Comparison of ENCODE assay signal across 1 cellular context in the genomic region with DNA sequence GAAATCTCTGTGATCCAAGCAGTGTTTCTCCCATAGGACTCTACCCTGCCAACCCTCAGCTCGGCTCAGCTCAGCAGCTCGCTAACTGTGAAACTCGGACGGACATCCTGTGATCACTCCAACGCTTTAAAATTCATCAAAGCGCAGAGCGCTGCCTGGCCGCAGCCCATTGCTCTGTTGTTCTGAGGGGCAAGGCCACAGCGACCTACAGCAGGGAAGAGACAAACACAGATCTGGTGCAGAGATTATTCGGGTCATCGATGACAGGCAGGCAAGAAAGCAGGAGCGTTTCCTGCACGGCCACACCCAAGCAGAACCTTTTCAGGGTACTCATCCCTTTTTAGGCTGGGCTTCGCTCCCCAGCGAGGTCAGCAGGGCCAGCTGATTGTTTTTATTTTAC.
TF ChIP-seq lines count a peak whose summit lies in the region.

No MANE protein-coding gene starts in this region.

TF ChIP-seq in K562, 482 proteins besides CTCF, POLR2A, EP300 and RAD21 (continued from another document):
- TF ChIP-seq, protein P1, sequence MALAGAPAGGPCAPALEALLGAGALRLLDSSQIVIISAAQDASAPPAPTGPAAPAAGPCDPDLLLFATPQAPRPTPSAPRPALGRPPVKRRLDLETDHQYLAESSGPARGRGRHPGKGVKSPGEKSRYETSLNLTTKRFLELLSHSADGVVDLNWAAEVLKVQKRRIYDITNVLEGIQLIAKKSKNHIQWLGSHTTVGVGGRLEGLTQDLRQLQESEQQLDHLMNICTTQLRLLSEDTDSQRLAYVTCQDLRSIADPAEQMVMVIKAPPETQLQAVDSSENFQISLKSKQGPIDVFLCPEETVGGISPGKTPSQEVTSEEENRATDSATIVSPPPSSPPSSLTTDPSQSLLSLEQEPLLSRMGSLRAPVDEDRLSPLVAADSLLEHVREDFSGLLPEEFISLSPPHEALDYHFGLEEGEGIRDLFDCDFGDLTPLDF (CRISPR knock-in tag; IDR thresholded peaks at IDR 0.05), result no peak
- TF ChIP-seq POLR2AphosphoS2 (IDR thresholded peaks at IDR 0.05; ENCODE audit: low read length) (no peak), ELF4 (CRISPR knock-in tag; IDR thresholded peaks at IDR 0.05) (no peak), ZEB2 (IDR thresholded peaks at IDR 0.05) (no peak)
